In genomic region chr19:17889609-17890214, GRCh38 we compare ENCODE assay signal across 11 cellular contexts. TPM values are rescaled to one million over a fixed set of nuclear protein-coding genes. Genes with fewer than 3 reads are reported as not detected.
A peak's percentile ranks its signal among the peaks of the same experiment; 100 is the strongest.
DNase-seq lines count a peak whose midpoint lies in the region; ATAC-seq, FAIRE-seq and TF ChIP-seq lines count a peak whose summit lies in the region.
"Had no signal": no experiment of that assay in that cellular context is flagged by ENCODE, and none has a peak within 500 bp of the region (broad histone marks: within the 10 kb centered on the region; RNA-seq: fewer than 3 reads in every experiment).

No MANE protein-coding gene starts in this region.

- no peaks in the 10 kb centered on the region for H3K4me1 Mint-ChIP-seq in activated CD4-positive, alpha-beta T cell treated with anti-CD3 and anti-CD28 coated beads for 36 hours
- no peaks in the 10 kb centered on the region for H3K4me1 Mint-ChIP-seq in T-helper 17 cell

- POLR2A ChIA-PET in activated CD4-positive, alpha-beta T cell treated with anti-CD3 and anti-CD28 coated beads for 36 hours (lab: Charles Lee), result no interaction called here
- POLR2A ChIA-PET in RWPE1 (lab: Yijun Ruan, JAX; ENCODE audit: low non-redundant PET) (no interaction called here), endothelial cell of umbilical vein (lab: Charles Lee) (interaction anchor here (0.6 kb wide), 1 partner anchor 19 kb away, joined by 3 read pairs; no protein-coding TSS in a partner anchor)

- H3K27ac ChIP-seq in RWPE1 (no peak overlapping the region), endothelial cell of umbilical vein (ENCODE audit: insufficient read depth, low read depth, low read length) (no peak overlapping the region)
- H3K27ac ChIP-seq: left ventricle myocardium inferior had no signal

- H3K4me1 ChIP-seq in endothelial cell of umbilical vein (ENCODE audit: control insufficient read depth, extremely low read depth, insufficient read depth, low read length), result no peaks in the 10 kb centered on the region
- H3K4me1 ChIP-seq: left ventricle myocardium inferior had no signal

- no peaks in the 10 kb centered on the region for H3K9me3 Mint-ChIP-seq in activated CD4-positive, alpha-beta T cell treated with anti-CD3 and anti-CD28 coated beads for 36 hours (ENCODE audit: low read depth)

- CTCF ChIA-PET in activated CD4-positive, alpha-beta T cell treated with anti-CD3 and anti-CD28 coated beads for 36 hours (lab: Charles Lee), result interaction anchor here (1.0 to 1.2 kb wide), 2 partner anchors 48 to 107 kb away, joined by 3 read pairs; no protein-coding TSS in a partner anchor
- CTCF ChIA-PET in RWPE1 (lab: Yijun Ruan, JAX), result interaction anchor here (0.6 to 1.1 kb wide), 2 partner anchors 26 to 159 kb away, joined by 3 to 7 read pairs; no protein-coding TSS in a partner anchor
- CTCF ChIA-PET in endothelial cell of umbilical vein (lab: Charles Lee), result interaction anchor here (0.8 to 1.0 kb wide), 3 partner anchors 10 to 123 kb away, joined by 3 to 6 read pairs (median 4); partner anchors contain the start of gene CCDC124

- H4K20me1 ChIP-seq in endothelial cell of umbilical vein (replicated peaks; ENCODE audit: control insufficient read depth, extremely low read depth, insufficient read depth, low read length), result no peaks in the 10 kb centered on the region

- intact Hi-C loops in activated CD4-positive, alpha-beta T cell treated with anti-CD3 and anti-CD28 coated beads for 36 hours (cut with DNase I, micrococcal nuclease), result no loop called here
- intact Hi-C loops in endothelial cell of umbilical vein (cut with micrococcal nuclease), result no loop called here

- DNase-seq in activated CD4-positive, alpha-beta T cell treated with anti-CD3 and anti-CD28 coated beads for 36 hours, result peak; percentile 45
- DNase-seq in activated CD4-positive, alpha-beta T cell treated with anti-CD3 and anti-CD28 coated beads for 1 hour, result no peak
- peak; percentile 67 for DNase-seq in RWPE1 (ENCODE audit: low spot score)
- peak; percentile 44 for DNase-seq in endothelial cell of umbilical vein (ENCODE audit: low read depth, low spot score)
- peak; percentile 53 for DNase-seq in retina
- DNase-seq in putamen (ENCODE audit: low spot score), result no peak
- DNase-seq in T-helper 17 cell, result no peak
- no peak for DNase-seq in omental fat pad (ENCODE audit: low spot score)
- DNase-seq: cerebellar nuclear complex, left ventricle myocardium inferior, NCI-H2081 treated with DMSO at 0.1 percent for 48 hours had no signal

- H3K9ac ChIP-seq in endothelial cell of umbilical vein (replicated peaks; ENCODE audit: extremely low read depth, insufficient read depth, low read length), result no peak overlapping the region

- no peak overlapping the region for H3K4me3 ChIP-seq in endothelial cell of umbilical vein (replicated peaks in 1 of 3; ENCODE audit: insufficient read depth in 1 of 3, low read depth in 1 of 3, low read length in 3 of 3)
- H3K4me3 ChIP-seq: left ventricle myocardium inferior had no signal

- ATAC-seq in activated CD4-positive, alpha-beta T cell treated with anti-CD3 and anti-CD28 coated beads for 36 hours, result no peak
- ATAC-seq in T-helper 17 cell, result no peak
- ATAC-seq in omental fat pad (ENCODE audit: low FRiP score), result no peak

- no peak overlapping the region for H3K4me3 Mint-ChIP-seq in activated CD4-positive, alpha-beta T cell treated with anti-CD3 and anti-CD28 coated beads for 36 hours
- H3K4me3 Mint-ChIP-seq in T-helper 17 cell, result no peak overlapping the region

- H3K27me3 ChIP-seq in endothelial cell of umbilical vein (ENCODE audit: control insufficient read depth in 2 of 2, insufficient read depth in 2 of 2, low read length in 2 of 2), result no peaks in the 10 kb centered on the region

- dilution Hi-C loops in endothelial cell of umbilical vein (cut with MboI; ENCODE audit: extremely low pct_ligation_motif_present, low sequenced_read_pairs), result no loop called here

- TF ChIP-seq CTCF in RWPE1 (conservative IDR thresholded peaks at IDR 0.05; ENCODE audit: low read depth) (no peak), endothelial cell of umbilical vein (IDR thresholded peaks at IDR 0.05; ENCODE audit: extremely low read depth in 1 of 2, insufficient read depth in 1 of 2, low read depth in 1 of 2, low read length in 2 of 2) (no peak), omental fat pad (IDR thresholded peaks at IDR 0.05) (no peak)

- H3K27ac Mint-ChIP-seq in activated CD4-positive, alpha-beta T cell treated with anti-CD3 and anti-CD28 coated beads for 36 hours, result no peak overlapping the region
- no peak overlapping the region for H3K27ac Mint-ChIP-seq in T-helper 17 cell

- no peaks in the 10 kb centered on the region for H3K27me3 Mint-ChIP-seq in activated CD4-positive, alpha-beta T cell treated with anti-CD3 and anti-CD28 coated beads for 36 hours
- H3K27me3 Mint-ChIP-seq in T-helper 17 cell, result no peaks in the 10 kb centered on the region

- TF ChIP-seq POLR2A in endothelial cell of umbilical vein (IDR thresholded peaks at IDR 0.05; ENCODE audit: low read depth, low read length), result no peak

- BruUV-seq in endothelial cell of umbilical vein (replicated peaks; lab: Mats Ljungman, UMichigan), result no TSS peak

- no peaks in the 10 kb centered on the region for H3K79me2 ChIP-seq in endothelial cell of umbilical vein (ENCODE audit: control insufficient read depth, insufficient read depth, low read length)

- FAIRE-seq in endothelial cell of umbilical vein (lab: Jason Lieb, UNC), result peak; percentile 37

- H3K9me1 ChIP-seq in endothelial cell of umbilical vein (replicated peaks; ENCODE audit: control insufficient read depth, extremely low read depth, insufficient read depth, low read length), result no peaks in the 10 kb centered on the region

- H3K4me2 ChIP-seq in endothelial cell of umbilical vein (ENCODE audit: insufficient read depth, low read length), result no peak overlapping the region

- no peak overlapping the region for H2AFZ ChIP-seq in endothelial cell of umbilical vein (ENCODE audit: low read depth, low read length)

- H3K9me3 ChIP-seq in endothelial cell of umbilical vein (replicated peaks; ENCODE audit: control insufficient read depth, insufficient read depth, low read length) (no peaks in the 10 kb centered on the region), T-helper 17 cell (ENCODE audit: control insufficient read depth, low read length, poor library complexity, severe bottlenecking) (no peaks in the 10 kb centered on the region)
- H3K9me3 ChIP-seq: left ventricle myocardium inferior had no signal

- H3K36me3 ChIP-seq in endothelial cell of umbilical vein (ENCODE audit: control insufficient read depth in 2 of 2, extremely low read depth in 1 of 2, insufficient read depth in 2 of 2, low read length in 2 of 2), result no peaks in the 10 kb centered on the region
- H3K36me3 ChIP-seq: left ventricle myocardium inferior had no signal

- no peaks in the 10 kb centered on the region for H3K36me3 Mint-ChIP-seq in activated CD4-positive, alpha-beta T cell treated with anti-CD3 and anti-CD28 coated beads for 36 hours (ENCODE audit: low read depth)
- no peaks in the 10 kb centered on the region for H3K36me3 Mint-ChIP-seq in T-helper 17 cell (ENCODE audit: low read depth)

RNA-seq across cellular contexts. Expression of gene SLC5A5, which starts 18.0 kb away (rescaled TPM):
- total RNA-seq in activated CD4-positive, alpha-beta T cell treated with anti-CD3 and anti-CD28 coated beads for 36 hours, result 1 to 10 TPM; 1.0 to 1.3 TPM
- not detected in 2 replicates for total RNA-seq in endothelial cell of umbilical vein
- not detected in 2 replicates for polyA plus RNA-seq in endothelial cell of umbilical vein
- polyA plus RNA-seq in endothelial cell of umbilical vein (2011; cell fraction: cytosol; rRNA removed), result not detected in 2 replicates
- polyA plus RNA-seq in endothelial cell of umbilical vein (2011; cell fraction: nucleus; rRNA removed), result not detected in 2 replicates
- polyA plus RNA-seq in endothelial cell of umbilical vein (2012), result not detected in 2 replicates
- polyA minus RNA-seq in endothelial cell of umbilical vein, result not detected in 2 replicates
- polyA minus RNA-seq in endothelial cell of umbilical vein (2011; cell fraction: cytosol; rRNA and poly(A)+ RNA removed), result not detected
- not detected in 2 replicates for polyA minus RNA-seq in endothelial cell of umbilical vein (2011; cell fraction: nucleus; rRNA and poly(A)+ RNA removed)
- 1 to 10 TPM; 1.3 to 2.0 TPM for total RNA-seq in T-helper 17 cell
- total RNA-seq in omental fat pad, result under 1 TPM in 1 of 4 donors, not detected in 3; 0.09 TPM
- total RNA-seq: left ventricle myocardium inferior had no signal

RNA-seq across cellular contexts. Expression of gene RPL18A, which starts 30.0 kb away (rescaled TPM):
- total RNA-seq in activated CD4-positive, alpha-beta T cell treated with anti-CD3 and anti-CD28 coated beads for 36 hours, result 1,000 to 10,000 TPM; 3,109 to 3,329 TPM
- total RNA-seq in endothelial cell of umbilical vein (1,947 and 1,970 TPM in 2 replicates), T-helper 17 cell (1,000 to 10,000 TPM; 3,447 to 3,486 TPM), omental fat pad (1,000 to 10,000 TPM; 1,225 to 1,599 (median 1,335) TPM)
- 2,869 and 3,230 TPM in 2 replicates for polyA plus RNA-seq in endothelial cell of umbilical vein
- 1,742 and 2,351 TPM in 2 replicates for polyA plus RNA-seq in endothelial cell of umbilical vein (2011; cell fraction: cytosol; rRNA removed)
- polyA plus RNA-seq in endothelial cell of umbilical vein (2011; cell fraction: nucleus; rRNA removed), result 547 and 580 TPM in 2 replicates
- 2,356 and 2,897 TPM in 2 replicates for polyA plus RNA-seq in endothelial cell of umbilical vein (2012)
- polyA minus RNA-seq in endothelial cell of umbilical vein, result 424 and 462 TPM in 2 replicates
- 2,506 TPM for polyA minus RNA-seq in endothelial cell of umbilical vein (2011; cell fraction: cytosol; rRNA and poly(A)+ RNA removed)
- 137 and 215 TPM in 2 replicates for polyA minus RNA-seq in endothelial cell of umbilical vein (2011; cell fraction: nucleus; rRNA and poly(A)+ RNA removed)

RNA-seq across cellular contexts. Expression of gene JAK3, which starts 41.9 kb away (rescaled TPM):
- total RNA-seq in activated CD4-positive, alpha-beta T cell treated with anti-CD3 and anti-CD28 coated beads for 36 hours, result 100 to 1,000 TPM; 174 to 180 TPM
- total RNA-seq in endothelial cell of umbilical vein, result 3.1 and 3.4 TPM in 2 replicates
- polyA plus RNA-seq in endothelial cell of umbilical vein, result 3.8 and 5.1 TPM in 2 replicates
- polyA plus RNA-seq in endothelial cell of umbilical vein (2011; cell fraction: cytosol; rRNA removed), result 2.2 and 2.8 TPM in 2 replicates
- polyA plus RNA-seq in endothelial cell of umbilical vein (2011; cell fraction: nucleus; rRNA removed), result 9.6 and 11.4 TPM in 2 replicates
- 0.80 and 1.3 TPM in 2 replicates for polyA plus RNA-seq in endothelial cell of umbilical vein (2012)
- 3.7 and 5.1 TPM in 2 replicates for polyA minus RNA-seq in endothelial cell of umbilical vein
- 0.82 TPM for polyA minus RNA-seq in endothelial cell of umbilical vein (2011; cell fraction: cytosol; rRNA and poly(A)+ RNA removed)
- 3.5 and 4.3 TPM in 2 replicates for polyA minus RNA-seq in endothelial cell of umbilical vein (2011; cell fraction: nucleus; rRNA and poly(A)+ RNA removed)
- total RNA-seq in T-helper 17 cell, result 100 to 1,000 TPM; 149 to 211 TPM
- 10 to 100 TPM in 2 of 4 donors, 1 to 10 TPM in 2; 2.3 to 25.1 (median 13.4) TPM for total RNA-seq in omental fat pad

RNA-seq across cellular contexts. Expression of gene CCDC124, which starts 43.1 kb away (rescaled TPM):
- 100 to 1,000 TPM in 1 of 2 experiments, 10 to 100 TPM in 1; 99.3 to 131 TPM for total RNA-seq in activated CD4-positive, alpha-beta T cell treated with anti-CD3 and anti-CD28 coated beads for 36 hours
- total RNA-seq in endothelial cell of umbilical vein, result 115 and 123 TPM in 2 replicates
- polyA plus RNA-seq in endothelial cell of umbilical vein, result 101 and 128 TPM in 2 replicates
- 76.7 and 119 TPM in 2 replicates for polyA plus RNA-seq in endothelial cell of umbilical vein (2011; cell fraction: cytosol; rRNA removed)
- polyA plus RNA-seq in endothelial cell of umbilical vein (2011; cell fraction: nucleus; rRNA removed), result 41.4 and 51.7 TPM in 2 replicates
- polyA plus RNA-seq in endothelial cell of umbilical vein (2012), result 85.4 and 149 TPM in 2 replicates
- polyA minus RNA-seq in endothelial cell of umbilical vein, result 8.9 and 11.6 TPM in 2 replicates
- polyA minus RNA-seq in endothelial cell of umbilical vein (2011; cell fraction: cytosol; rRNA and poly(A)+ RNA removed), result 32.0 TPM
- 3.8 and 14.5 TPM in 2 replicates for polyA minus RNA-seq in endothelial cell of umbilical vein (2011; cell fraction: nucleus; rRNA and poly(A)+ RNA removed)
- total RNA-seq in T-helper 17 cell, result 10 to 100 TPM; 21.8 to 27.0 TPM
- 10 to 100 TPM; 34.7 to 73.4 (median 49.5) TPM for total RNA-seq in omental fat pad

Comparison
In these comparisons a context has a peak if more than half of its experiments do, and no peak if none do; other contexts are left out.
1. DNase-seq: peak in activated CD4-positive, alpha-beta T cell treated with anti-CD3 and anti-CD28 coated beads for 36 hours (single experiment), RWPE1 (single experiment), endothelial cell of umbilical vein (single experiment) and retina (single experiment); none in activated CD4-positive, alpha-beta T cell treated with anti-CD3 and anti-CD28 coated beads for 1 hour (single experiment), putamen (single experiment), T-helper 17 cell (0 of 3) and omental fat pad (single experiment).
2. RNA of gene JAK3, which starts 41.9 kb away (total RNA-seq): 149 to 211 TPM in T-helper 17 cell and 174 to 180 TPM in activated CD4-positive, alpha-beta T cell treated with anti-CD3 and anti-CD28 coated beads for 36 hours; 2.3 to 25.1 TPM in omental fat pad and 3.1 to 3.4 TPM in endothelial cell of umbilical vein; every median in the first group is over 4 times any median in the second.